Comparison of ENCODE assay signal across 28 cellular contexts in genomic region chr6:127185410-127185809, GRCh38.
"Had no signal": no experiment of that assay in that cellular context is flagged by ENCODE, and none has a peak within 500 bp of the region (broad histone marks: within the 10 kb centered on the region; RNA-seq: fewer than 3 reads in every experiment).

No MANE protein-coding gene starts in this region.

- H3K9me3 Mint-ChIP-seq: effector memory CD8-positive, alpha-beta T cell; endodermal cell; mesothelial cell of epicardium had no signal

- H3K36me3 Mint-ChIP-seq: memory B cell, mesothelial cell of epicardium, naive B cell had no signal

- H3K27ac Mint-ChIP-seq: dendritic cell treated with granulocyte-macrophage colony-stimulating factor and Interleukin-4, amounts not matched to agents 40 ng/mL and 50 ng/mL, for 4 days; effector memory CD8-positive, alpha-beta T cell; endodermal cell; memory B cell; mesothelial cell of epicardium; naive B cell had no signal

- H3K4me3 Mint-ChIP-seq: dendritic cell treated with granulocyte-macrophage colony-stimulating factor and Interleukin-4, amounts not matched to agents 40 ng/mL and 50 ng/mL, for 4 days; effector memory CD8-positive, alpha-beta T cell; endodermal cell; memory B cell; mesothelial cell of epicardium; naive B cell had no signal

- H3K27me3 ChIP-seq: colonic mucosa, esophagus squamous epithelium, gastrocnemius medialis, heart right ventricle, left lung had no signal

- H3K36me3 ChIP-seq: colonic mucosa, esophagus squamous epithelium, gastrocnemius medialis, heart right ventricle, left lung, lower lobe of right lung had no signal

- H3K4me1 ChIP-seq: colonic mucosa, esophagus squamous epithelium, heart right ventricle, left lung, lower lobe of right lung had no signal

- FAIRE-seq: endometrium, islet of Langerhans, keratinocyte had no signal

- H3K9me3 ChIP-seq: colonic mucosa, esophagus squamous epithelium, gastrocnemius medialis, heart right ventricle, left lung, lower lobe of right lung, mucosa of descending colon had no signal

- H3K4me3 ChIP-seq: colonic mucosa, esophagus squamous epithelium, gastrocnemius medialis, heart right ventricle, left lung, lower lobe of right lung, mucosa of descending colon had no signal

- H3K4me1 Mint-ChIP-seq: endodermal cell, memory B cell, mesothelial cell of epicardium, naive B cell had no signal

- DNase-seq: colonic mucosa; cortex of kidney; effector CD8-positive, alpha-beta T cell; effector memory CD8-positive, alpha-beta T cell; endodermal cell; erythroblast; esophagus squamous epithelium; foreskin fibroblast; foreskin melanocyte; gastrocnemius medialis; glutamatergic neuron; head of caudate nucleus; heart right ventricle; hippocampal formation; left cardiac atrium; left lung; left ventricle myocardium superior; lower lobe of right lung; mucosa of descending colon; naive B cell had no signal

- H3K27me3 Mint-ChIP-seq: dendritic cell treated with granulocyte-macrophage colony-stimulating factor and Interleukin-4, amounts not matched to agents 40 ng/mL and 50 ng/mL, for 4 days; memory B cell had no signal

- H3K27ac ChIP-seq: colonic mucosa, epithelial cell of prostate, esophagus squamous epithelium, heart right ventricle, left lung, lower lobe of right lung had no signal

- ATAC-seq: effector memory CD8-positive, alpha-beta T cell; esophagus mucosa; gastrocnemius medialis; heart right ventricle; left cardiac atrium; left lung; left ventricle myocardium superior; lower lobe of right lung; mucosa of descending colon had no signal
